Comparison of ENCODE assay signal across 14 cellular contexts in genomic region chr14:34334329-34334728, GRCh38.
DNase-seq lines count a peak whose midpoint lies in the region; ATAC-seq and TF ChIP-seq lines count a peak whose summit lies in the region.
"Had no signal": no experiment of that assay in that cellular context is flagged by ENCODE, and none has a peak within 500 bp of the region (broad histone marks: within the 10 kb centered on the region; RNA-seq: fewer than 3 reads in every experiment).

No MANE protein-coding gene starts in this region.

- DNase-seq in left ventricle myocardium inferior: no peak
- DNase-seq in Right ventricle myocardium superior: no peak
- no peak for DNase-seq in CD4-positive, CD25-positive, alpha-beta regulatory T cell
- no peak for DNase-seq in chondrocyte (ENCODE audit: low spot score)
- no peak for DNase-seq in neural crest cell (ENCODE audit: low read depth, low spot score)
- no peak for DNase-seq in C1 segment of cervical spinal cord (lab: John Stamatoyannopoulos, UW)
- DNase-seq: DMS53, IMR-90 had no signal

- H3K27me3 ChIP-seq in left ventricle myocardium inferior (ENCODE audit: low read depth): no peaks in the 10 kb centered on the region
- H3K27me3 ChIP-seq in CD4-positive, CD25-positive, alpha-beta regulatory T cell (ENCODE audit: control insufficient read depth, insufficient read depth, low read length): no peaks in the 10 kb centered on the region

- TF ChIP-seq CTCF in left ventricle myocardium inferior (IDR thresholded peaks at IDR 0.05; ENCODE audit: borderline replicate concordance) (no peak), chondrocyte (IDR thresholded peaks at IDR 0.05) (no peak), neural crest cell (conservative IDR thresholded peaks at IDR 0.05) (no peak)

- H3K9me3 ChIP-seq in left ventricle myocardium inferior (replicated peaks): no peaks in the 10 kb centered on the region
- H3K9me3 ChIP-seq in CD4-positive, CD25-positive, alpha-beta regulatory T cell (ENCODE audit: control insufficient read depth in 2 of 2, low read length in 2 of 2): no peaks in the 10 kb centered on the region

- H3K27ac ChIP-seq in left ventricle myocardium inferior (replicated peaks): peak overlapping the region; percentile 42
- no peak overlapping the region for H3K27ac ChIP-seq in CD4-positive, CD25-positive, alpha-beta regulatory T cell (ENCODE audit: insufficient read depth, low read length, poor library complexity, severe bottlenecking)
- H3K27ac ChIP-seq: HL-60 had no signal

- H3K4me3 Mint-ChIP-seq in CD4-positive, CD25-positive, alpha-beta regulatory T cell: no peak overlapping the region
- H3K4me3 Mint-ChIP-seq in chondrocyte (ENCODE audit: unreplicated experiment): no peak overlapping the region
- peak overlapping the region; percentile 38 for H3K4me3 Mint-ChIP-seq in neural crest cell
- H3K4me3 Mint-ChIP-seq: B cell, CD14-positive monocyte had no signal

- peaks cover 14% of the 10 kb centered on the region for H3K4me1 ChIP-seq in left ventricle myocardium inferior
- no peaks in the 10 kb centered on the region for H3K4me1 ChIP-seq in CD4-positive, CD25-positive, alpha-beta regulatory T cell (ENCODE audit: control insufficient read depth, insufficient read depth, low read length, poor library complexity, severe bottlenecking)

- no peaks in the 10 kb centered on the region for H3K9me3 Mint-ChIP-seq in CD4-positive, CD25-positive, alpha-beta regulatory T cell
- H3K9me3 Mint-ChIP-seq in chondrocyte (ENCODE audit: low read depth) (no peaks in the 10 kb centered on the region), neural crest cell (no peaks in the 10 kb centered on the region)
- H3K9me3 Mint-ChIP-seq: CD14-positive monocyte had no signal

- no peaks in the 10 kb centered on the region for H3K36me3 ChIP-seq in left ventricle myocardium inferior
- H3K36me3 ChIP-seq in CD4-positive, CD25-positive, alpha-beta regulatory T cell (ENCODE audit: control insufficient read depth, insufficient read depth, low read length): no peaks in the 10 kb centered on the region

- H3K36me3 Mint-ChIP-seq in CD4-positive, CD25-positive, alpha-beta regulatory T cell: no peaks in the 10 kb centered on the region
- H3K36me3 Mint-ChIP-seq in chondrocyte (ENCODE audit: low read depth): no peaks in the 10 kb centered on the region
- H3K36me3 Mint-ChIP-seq in neural crest cell (ENCODE audit: low read depth): no peaks in the 10 kb centered on the region
- H3K36me3 Mint-ChIP-seq: CD14-positive monocyte had no signal

- no peak overlapping the region for H3K4me3 ChIP-seq in left ventricle myocardium inferior
- no peak overlapping the region for H3K4me3 ChIP-seq in CD4-positive, CD25-positive, alpha-beta regulatory T cell (ENCODE audit: low read depth, low read length)

- ATAC-seq in Right ventricle myocardium superior (ENCODE audit: poor library complexity) (no peak), esophagus mucosa (no peak), GM18861 (IDR thresholded peaks at IDR 0.05; ENCODE audit: unreplicated experiment) (no peak)
- ATAC-seq in CD4-positive, CD25-positive, alpha-beta regulatory T cell (ENCODE audit: low read depth in 2 of 2): no peak
- ATAC-seq: HCT116 had no signal

- peaks cover under 1% of the 10 kb centered on the region for H3K27me3 Mint-ChIP-seq in CD4-positive, CD25-positive, alpha-beta regulatory T cell
- H3K27me3 Mint-ChIP-seq in chondrocyte (ENCODE audit: low read depth) (no peaks in the 10 kb centered on the region), neural crest cell (ENCODE audit: low read depth) (no peaks in the 10 kb centered on the region)
- H3K27me3 Mint-ChIP-seq: B cell had no signal

- H3K27ac Mint-ChIP-seq in CD4-positive, CD25-positive, alpha-beta regulatory T cell: peak overlapping the region in 2 of 3 donors; percentile 48 to 63
- H3K27ac Mint-ChIP-seq in chondrocyte (ENCODE audit: unreplicated experiment): peak overlapping the region; percentile 34
- peak overlapping the region; percentile 10 for H3K27ac Mint-ChIP-seq in neural crest cell (ENCODE audit: unreplicated experiment)
- H3K27ac Mint-ChIP-seq: B cell, CD14-positive monocyte had no signal

- H3K4me1 Mint-ChIP-seq in CD4-positive, CD25-positive, alpha-beta regulatory T cell: peaks cover 9 to 13% (median 11%) of the 10 kb centered on the region in 4 donors
- peaks cover 19% of the 10 kb centered on the region for H3K4me1 Mint-ChIP-seq in chondrocyte (ENCODE audit: low read depth)
- H3K4me1 Mint-ChIP-seq in neural crest cell: peaks cover 25% of the 10 kb centered on the region

- intact Hi-C loops in left ventricle myocardium inferior (cut with micrococcal nuclease): no loop called here
- intact Hi-C loops in Right ventricle myocardium superior (cut with DNase I): loop anchor here (10.0 kb wide), 1 partner anchor 160 kb away; no protein-coding TSS in a partner anchor
